ENCODE assay signal across 18 cellular contexts in genomic region chr1:20212099-20212684, GRCh38. TPM values are rescaled to one million over a fixed set of nuclear protein-coding genes. Genes with fewer than 3 reads are reported as not detected.
DNase-seq lines count a peak whose midpoint lies in the region; ATAC-seq, FAIRE-seq and TF ChIP-seq lines count a peak whose summit lies in the region.
"Had no signal": no experiment of that assay in that cellular context is flagged by ENCODE, and none has a peak within 500 bp of the region (broad histone marks: within the 10 kb centered on the region; RNA-seq: fewer than 3 reads in every experiment).

No MANE protein-coding gene starts in this region.

- POLR2A ChIA-PET in A549 (lab: Yijun Ruan, JAX), result no interaction called here

- dilution Hi-C loops in keratinocyte (cut with MboI; ENCODE audit: extremely low pct_ligation_motif_present, low sequenced_read_pairs), result no loop called here

- TF ChIP-seq RAD21 in A549 (conservative IDR thresholded peaks at IDR 0.05 in 1 of 2, IDR thresholded peaks at IDR 0.05 in 1 of 2), result no peak

- no peak for TF ChIP-seq EP300 in A549 (IDR thresholded peaks at IDR 0.05)

- CTCF ChIA-PET in A549 (lab: Yijun Ruan, JAX), result interaction anchor here (0.5 to 11.9 kb wide), 69 partner anchors 9 to 1095 kb away, joined by 3 to 162 read pairs (median 4); no protein-coding TSS in a partner anchor

- H3K9ac ChIP-seq in Karpas-422 (ENCODE audit: low read length) (no peak overlapping the region), keratinocyte (ENCODE audit: control insufficient read depth, extremely low read depth, insufficient read depth, low read length) (peak overlapping the region; percentile 13)
- H3K9ac ChIP-seq: KMS-11 had no signal

- peaks cover 23 to 45% (median 24%) of the 10 kb centered on the region in 3 donors for H3K27me3 Mint-ChIP-seq in CD14-positive monocyte (ENCODE audit: low read depth in 3 of 3)

- H3K9me2 ChIP-seq in Karpas-422 (replicated peaks; ENCODE audit: insufficient read depth, low read length), result no peaks in the 10 kb centered on the region

- H3K4me2 ChIP-seq in A549 (peak overlapping the region; percentile 60), Karpas-422 (ENCODE audit: low read depth, low read length, poor library complexity, severe bottlenecking) (peak overlapping the region; percentile 63), keratinocyte (ENCODE audit: control insufficient read depth, extremely low read depth, insufficient read depth, low read depth, low read length) (peak overlapping the region; percentile 63)

- peak in 1 of 2 experiments; percentile 35; a peak in 3 of 6 replicates for ATAC-seq in A549
- ATAC-seq in HG02678 (IDR thresholded peaks at IDR 0.05; ENCODE audit: unreplicated experiment), result no peak

- H3K9me3 ChIP-seq in A549 (no peaks in the 10 kb centered on the region; the same call in 2 of the 3 replicates), Karpas-422 (ENCODE audit: low read length) (no peaks in the 10 kb centered on the region), keratinocyte (ENCODE audit: control insufficient read depth, low read depth, low read length) (no peaks in the 10 kb centered on the region)

- H3K4me3 ChIP-seq in A549, result no peak overlapping the region
- peak overlapping the region; percentile 22; the same call in 1 of the 2 replicates for H3K4me3 ChIP-seq in Karpas-422 (ENCODE audit: low read length)
- no peak overlapping the region for H3K4me3 ChIP-seq in keratinocyte (ENCODE audit: control insufficient read depth in 2 of 3, extremely low read depth in 1 of 3, insufficient read depth in 2 of 3, low read depth in 1 of 3, low read length in 3 of 3)
- H3K4me3 ChIP-seq in coronary artery, result no peak overlapping the region
- H3K4me3 ChIP-seq: smooth muscle cell had no signal

- peaks cover 0 to 4% (median 0%) of the 10 kb centered on the region in 7 donors for H3K9me3 Mint-ChIP-seq in CD14-positive monocyte
- H3K9me3 Mint-ChIP-seq: activated naive CD4-positive, alpha-beta T cell treated with anti-CD3 and anti-CD28 coated beads, Interleukin-2, amount 10 ng/mL, durations not matched to agents 7 days and 5 days; activated T-cell treated with anti-CD3 and anti-CD28 coated beads, Interleukin-2, amount 50 U/mL, for 4 hours; neural crest cell had no signal

- no peak for TF ChIP-seq CTCF in A549 (IDR thresholded peaks at IDR 0.05)
- no peak for TF ChIP-seq CTCF in VCaP (conservative IDR thresholded peaks at IDR 0.05)
- no peak for TF ChIP-seq CTCF in keratinocyte (optimal IDR thresholded peaks at IDR 0.05 in 1 of 3, IDR thresholded peaks at IDR 0.05 in 1 of 3, conservative IDR thresholded peaks at IDR 0.05 in 1 of 3; ENCODE audit: extremely low read depth in 1 of 3, insufficient read depth in 2 of 3, low read length in 3 of 3)
- no peak for TF ChIP-seq CTCF in coronary artery (IDR thresholded peaks at IDR 0.05)
- TF ChIP-seq CTCF in CD14-positive monocyte (IDR thresholded peaks at IDR 0.05), result no peak

- WGBS in A549 (ENCODE audit: missing lambda C conversion rate), result 68% methylated on average over 10 of the region's 11 CpGs

- TF ChIP-seq POLR2A in A549 (IDR thresholded peaks at IDR 0.05; ENCODE audit: low read length), result no peak

- no peaks in the 10 kb centered on the region for H3K36me3 Mint-ChIP-seq in CD14-positive monocyte
- H3K36me3 Mint-ChIP-seq: activated naive CD4-positive, alpha-beta T cell treated with anti-CD3 and anti-CD28 coated beads, Interleukin-2, amount 10 ng/mL, durations not matched to agents 7 days and 5 days had no signal

- peaks cover 3% of the 10 kb centered on the region; the same call in 1 of the 2 replicates for H3K27me3 ChIP-seq in Karpas-422 (ENCODE audit: low read length)
- no peaks in the 10 kb centered on the region for H3K27me3 ChIP-seq in keratinocyte (ENCODE audit: control insufficient read depth, extremely low read depth, insufficient read depth, low read length)

- H3K79me2 ChIP-seq in Karpas-422 (ENCODE audit: low read length) (no peaks in the 10 kb centered on the region), keratinocyte (ENCODE audit: control insufficient read depth, insufficient read depth, low read length) (no peaks in the 10 kb centered on the region)

- intact Hi-C loops in CD14-positive monocyte (cut with micrococcal nuclease), result loop anchor here (5.0 kb wide), 1 partner anchor 280 kb away; no protein-coding TSS in a partner anchor

- H4K20me1 ChIP-seq in Karpas-422 (ENCODE audit: insufficient read depth, low read depth, low read length) (no peaks in the 10 kb centered on the region), keratinocyte (ENCODE audit: control insufficient read depth, extremely low read depth, insufficient read depth, low read length) (no peaks in the 10 kb centered on the region)

- H3K36me3 ChIP-seq in Karpas-422 (ENCODE audit: insufficient read depth, low read length) (no peaks in the 10 kb centered on the region), keratinocyte (ENCODE audit: control insufficient read depth in 2 of 2, extremely low read depth in 1 of 2, insufficient read depth in 2 of 2, low read length in 2 of 2) (no peaks in the 10 kb centered on the region)

- H3K4me1 Mint-ChIP-seq in CD14-positive monocyte, result peaks cover 5% of the 10 kb centered on the region

- DNase-seq in A549 (ENCODE audit: low read depth in 1 of 2, low spot score in 1 of 2) (no peak), Karpas-422 (no peak), keratinocyte (ENCODE audit: low read depth, low spot score) (no peak), coronary artery (ENCODE audit: low spot score) (no peak), HTR-8/SVneo (ENCODE audit: insufficient read length, low spot score) (no peak), CD14-positive monocyte (ENCODE audit: low spot score) (no peak)
- DNase-seq: GF-D8 had no signal

- no peak overlapping the region for H3K27ac Mint-ChIP-seq in CD14-positive monocyte
- H3K27ac Mint-ChIP-seq: activated CD8-positive, alpha-beta T cell treated with anti-CD3 and anti-CD28 coated beads, Interleukin-2, amount 10 ng/mL, durations not matched to agents 7 days and 5 days; activated naive CD4-positive, alpha-beta T cell treated with anti-CD3 and anti-CD28 coated beads, Interleukin-2, amount 10 ng/mL, durations not matched to agents 7 days and 5 days; T-helper 17 cell had no signal

- FAIRE-seq in A549 (lab: Jason Lieb, UNC), result no peak
- FAIRE-seq in keratinocyte (lab: Jason Lieb, UNC), result no peak
- no peak for FAIRE-seq in HTR-8/SVneo (lab: Jason Lieb, UNC)

- H3K4me3 Mint-ChIP-seq in CD14-positive monocyte, result no peak overlapping the region
- H3K4me3 Mint-ChIP-seq: activated CD8-positive, alpha-beta T cell treated with anti-CD3 and anti-CD28 coated beads, Interleukin-2, amount 10 ng/mL, durations not matched to agents 7 days and 5 days; activated naive CD4-positive, alpha-beta T cell treated with anti-CD3 and anti-CD28 coated beads, Interleukin-2, amount 10 ng/mL, durations not matched to agents 7 days and 5 days; neural crest cell had no signal

- H2AFZ ChIP-seq in Karpas-422 (ENCODE audit: low read length) (no peak overlapping the region), keratinocyte (ENCODE audit: control insufficient read depth, low read length) (peak overlapping the region; percentile 25)

- H3K27ac ChIP-seq in A549 (peak overlapping the region; percentile 87 to 91), Karpas-422 (ENCODE audit: low read length) (no peak overlapping the region), VCaP (peak overlapping the region; percentile 96), keratinocyte (ENCODE audit: control insufficient read depth, insufficient read depth, low read length) (peak overlapping the region; percentile 23), coronary artery (no peak overlapping the region)
- H3K27ac ChIP-seq: KMS-11 had no signal

- H3K9me1 ChIP-seq in keratinocyte (ENCODE audit: control insufficient read depth, extremely low read depth, insufficient read depth, low read length), result no peaks in the 10 kb centered on the region

- H3K4me1 ChIP-seq in A549, result peaks cover 34% of the 10 kb centered on the region
- peaks cover 12% of the 10 kb centered on the region for H3K4me1 ChIP-seq in Karpas-422 (ENCODE audit: low read length)
- H3K4me1 ChIP-seq in keratinocyte (ENCODE audit: control insufficient read depth, extremely low read depth, insufficient read depth, low read length), result peaks cover 26% of the 10 kb centered on the region

TF ChIP-seq in A549, 52 proteins besides CTCF, POLR2A, EP300 and RAD21 (continues in another document):
- TF ChIP-seq FOSB (CRISPR knock-in tag; IDR thresholded peaks at IDR 0.05), result no peak

RNA-seq across cellular contexts. Expression of gene PLA2G2C, which starts 25.9 kb away (rescaled TPM):
- polyA plus RNA-seq in A549 (2011; rRNA removed) (not detected in 2 replicates), A549 (2017; fragmentation: RNase III; extraction: RNeasy Plus Mini Kit Qiagen cat#74134 plus additional on column Dnase treatment) (not detected in 3 replicates), keratinocyte (not detected in 3 replicates), CD14-positive monocyte (under 1 TPM in 1 of 2 donors, not detected in 1; 0.07 TPM)
- polyA plus RNA-seq in A549 (2012; cell fraction: cytosol; rRNA removed), result not detected in 2 replicates
- not detected in 2 replicates for polyA plus RNA-seq in A549 (2012; cell fraction: nucleus; rRNA removed)
- not detected in 2 replicates for polyA minus RNA-seq in A549 (2011; rRNA and poly(A)+ RNA removed)
- total RNA-seq in Karpas-422 (2014; rRNA removed; shearing (Covaris generic); ENCODE audit: low replicate concordance), result not detected in 2 replicates
- not detected for polyA plus RNA-seq in keratinocyte (2011; ENCODE audit: low read depth)
- not detected in 2 replicates for polyA plus RNA-seq in keratinocyte (2011; cell fraction: cytosol; rRNA removed)
- not detected in 2 replicates for polyA plus RNA-seq in keratinocyte (2011; cell fraction: nucleus; rRNA removed)
- polyA plus RNA-seq in keratinocyte (2012; ENCODE audit: low replicate concordance), result not detected in 2 replicates
- polyA minus RNA-seq in keratinocyte, result not detected in 3 replicates
- polyA minus RNA-seq in keratinocyte (2011; cell fraction: cytosol; rRNA and poly(A)+ RNA removed), result not detected
- polyA minus RNA-seq in keratinocyte (2011; cell fraction: nucleus; rRNA and poly(A)+ RNA removed), result not detected in 2 replicates
- total RNA-seq: A673; activated CD8-positive, alpha-beta T cell treated with anti-CD3 and anti-CD28 coated beads, Interleukin-2, amount 10 ng/mL, durations not matched to agents 7 days and 5 days; activated T-cell treated with anti-CD3 and anti-CD28 coated beads, Interleukin-2, amount 50 U/mL, for 4 hours; neural crest cell; pulmonary artery endothelial cell had no signal
- polyA plus RNA-seq: smooth muscle cell had no signal

RNA-seq across cellular contexts. Expression of gene UBXN10, which starts 26.3 kb away (rescaled TPM):
- 0.01 TPM in 1 of 2 replicates, not detected in the other for polyA plus RNA-seq in A549 (2011; rRNA removed)
- polyA plus RNA-seq in A549 (2012; cell fraction: cytosol; rRNA removed), result not detected in 2 replicates
- polyA plus RNA-seq in A549 (2012; cell fraction: nucleus; rRNA removed), result not detected in 2 replicates
- polyA plus RNA-seq in A549 (2017; fragmentation: RNase III; extraction: RNeasy Plus Mini Kit Qiagen cat#74134 plus additional on column Dnase treatment), result not detected in 3 replicates
- 0.04 TPM in 1 of 2 replicates, not detected in the other for polyA minus RNA-seq in A549 (2011; rRNA and poly(A)+ RNA removed)
- total RNA-seq in Karpas-422 (2014; rRNA removed; shearing (Covaris generic); ENCODE audit: low replicate concordance), result not detected in 2 replicates
- polyA plus RNA-seq in keratinocyte, result 0.03 to 0.06 TPM (median 0.05 TPM) in 3 replicates
- not detected for polyA plus RNA-seq in keratinocyte (2011; ENCODE audit: low read depth)
- 0.02 and 0.03 TPM in 2 replicates for polyA plus RNA-seq in keratinocyte (2011; cell fraction: cytosol; rRNA removed)
- 0.03 and 0.05 TPM in 2 replicates for polyA plus RNA-seq in keratinocyte (2011; cell fraction: nucleus; rRNA removed)
- 0.06 TPM in 1 of 2 replicates, not detected in the other for polyA plus RNA-seq in keratinocyte (2012; ENCODE audit: low replicate concordance)
- 0.06 to 0.10 TPM (median 0.07 TPM) in 3 replicates for polyA minus RNA-seq in keratinocyte
- not detected for polyA minus RNA-seq in keratinocyte (2011; cell fraction: cytosol; rRNA and poly(A)+ RNA removed)
- polyA minus RNA-seq in keratinocyte (2011; cell fraction: nucleus; rRNA and poly(A)+ RNA removed), result 0.11 TPM in 1 of 2 replicates, not detected in the other
- polyA plus RNA-seq in CD14-positive monocyte, result under 1 TPM; 0.30 to 0.82 TPM
- total RNA-seq: A673, pulmonary artery endothelial cell had no signal

Comparison
In these comparisons a context has a peak if more than half of its experiments do, and no peak if none do; other contexts are left out.
1. H3K27ac ChIP-seq: peak in A549 (2 of 2), VCaP (single experiment) and keratinocyte (single experiment); none in Karpas-422 (single experiment) and coronary artery (0 of 2).
2. Peak in every context shown above with its lines, with median percentiles within 50 percentile points of each other: H3K4me2 ChIP-seq.